11 cellular contexts compared by ENCODE assay signal in genomic region chr14:94143239-94143638, GRCh38. TPM values are rescaled to one million over a fixed set of nuclear protein-coding genes. Genes with fewer than 3 reads are reported as not detected.
DNase-seq lines count a peak whose midpoint lies in the region; ATAC-seq, FAIRE-seq and TF ChIP-seq lines count a peak whose summit lies in the region.
"Had no signal": no experiment of that assay in that cellular context is flagged by ENCODE, and none has a peak within 500 bp of the region (broad histone marks: within the 10 kb centered on the region; RNA-seq: fewer than 3 reads in every experiment).

No MANE protein-coding gene starts in this region.

- H3K4me1 ChIP-seq in A549 (no peaks in the 10 kb centered on the region), DOHH2 (ENCODE audit: control insufficient read depth, low read length) (peaks cover 13% of the 10 kb centered on the region)
- H3K4me1 ChIP-seq: prostate gland had no signal

- TF ChIP-seq POLR2A in A549 (IDR thresholded peaks at IDR 0.05; ENCODE audit: low read length), result no peak

- no peak overlapping the region for H3K4me2 ChIP-seq in A549
- no peak overlapping the region for H3K4me2 ChIP-seq in DOHH2 (ENCODE audit: low read length)

- H3K27me3 ChIP-seq in DOHH2 (ENCODE audit: control insufficient read depth, low read length), result no peaks in the 10 kb centered on the region

- CTCF ChIA-PET in A549 (lab: Yijun Ruan, JAX), result interaction anchor here (0.9 to 2.7 kb wide), 8 partner anchors 15 to 210 kb away, joined by 3 to 11 read pairs (median 3); no protein-coding TSS in a partner anchor

- no peaks in the 10 kb centered on the region for H3K79me2 ChIP-seq in DOHH2 (ENCODE audit: control insufficient read depth, low read length)

- H3K9me2 ChIP-seq in DOHH2 (replicated peaks; ENCODE audit: control insufficient read depth, low read length), result no peaks in the 10 kb centered on the region

- POLR2A ChIA-PET in A549 (lab: Yijun Ruan, JAX), result no interaction called here

- DNase-seq in A549 (ENCODE audit: low read depth in 1 of 2, low spot score in 1 of 2) (no peak), NCI-H82 treated with DMSO at 0.1 percent for 48 hours (lab: John Stamatoyannopoulos, UW; ENCODE audit: unreplicated experiment) (peak; percentile 12), epithelial cell of esophagus (ENCODE audit: low read depth) (no peak), DMS79 (lab: John Stamatoyannopoulos, UW) (no peak), NCI-H2029 (lab: John Stamatoyannopoulos, UW) (no peak)
- DNase-seq: kidney had no signal

- no peak for FAIRE-seq in A549 (lab: Jason Lieb, UNC)
- FAIRE-seq: kidney had no signal

- no peak for TF ChIP-seq CTCF in A549 (IDR thresholded peaks at IDR 0.05)
- TF ChIP-seq CTCF in DOHH2 (IDR thresholded peaks at IDR 0.05; ENCODE audit: low read depth, low read length, poor library complexity, severe bottlenecking), result peak; percentile 30
- TF ChIP-seq CTCF in epithelial cell of esophagus (IDR thresholded peaks at IDR 0.05; ENCODE audit: insufficient read depth, low read depth, low read length, missing control alignments), result peak; percentile 59

- 71% methylated on average over 3 of the region's 3 CpGs for WGBS in A549 (ENCODE audit: missing lambda C conversion rate)

- H3F3A ChIP-seq in DOHH2 (ENCODE audit: control insufficient read depth, insufficient read depth), result no peaks in the 10 kb centered on the region

- H4K20me1 ChIP-seq in DOHH2 (ENCODE audit: control insufficient read depth, insufficient read depth, low read depth, low read length), result no peaks in the 10 kb centered on the region

- H3K9me3 ChIP-seq in A549 (no peaks in the 10 kb centered on the region), DOHH2 (ENCODE audit: control insufficient read depth, insufficient read depth, low read length) (no peaks in the 10 kb centered on the region)
- H3K9me3 ChIP-seq: prostate gland, SJCRH30 had no signal

- peak; percentile 43 to 74; a peak in 4 of 6 replicates for ATAC-seq in A549
- no peak for ATAC-seq in HG03135 (IDR thresholded peaks at IDR 0.05; ENCODE audit: unreplicated experiment)
- no peak for ATAC-seq in HG03045 (IDR thresholded peaks at IDR 0.05; ENCODE audit: unreplicated experiment)

- no peak for TF ChIP-seq EP300 in A549 (IDR thresholded peaks at IDR 0.05)

- no peaks in the 10 kb centered on the region for H3K36me3 ChIP-seq in DOHH2 (ENCODE audit: control insufficient read depth, low read length)
- H3K36me3 ChIP-seq: prostate gland, SJCRH30 had no signal

- TF ChIP-seq RAD21 in A549 (conservative IDR thresholded peaks at IDR 0.05 in 1 of 2, IDR thresholded peaks at IDR 0.05 in 1 of 2), result peak in 1 of 2 experiments; percentile 21; a peak in 1 of 5 replicates

- H3K27ac ChIP-seq in A549 (no peak overlapping the region), DOHH2 (ENCODE audit: low read depth, low read length) (no peak overlapping the region)
- H3K27ac ChIP-seq: prostate gland, SJCRH30 had no signal

- H3K4me3 ChIP-seq in A549 (no peak overlapping the region), DOHH2 (ENCODE audit: low read length) (no peak overlapping the region), epithelial cell of esophagus (ENCODE audit: low read length) (no peak overlapping the region)
- H3K4me3 ChIP-seq: prostate gland, SJCRH30 had no signal

TF ChIP-seq in A549, 52 proteins besides CTCF, POLR2A, EP300 and RAD21:
- no peak for TF ChIP-seq CEBPB (IDR thresholded peaks at IDR 0.05)
- TF ChIP-seq HOXA7 (CRISPR knock-in tag; IDR thresholded peaks at IDR 0.05), result no peak
- TF ChIP-seq NFE2L2 (conservative IDR thresholded peaks at IDR 0.05; ENCODE audit: low read length), result no peak
- TF ChIP-seq ZNF302 (CRISPR knock-in tag; IDR thresholded peaks at IDR 0.05), result no peak
- TF ChIP-seq E2F6 (IDR thresholded peaks at IDR 0.05; ENCODE audit: borderline replicate concordance, low read depth), result no peak
- no peak for TF ChIP-seq EHMT2 (IDR thresholded peaks at IDR 0.05; ENCODE audit: low read depth)
- no peak for TF ChIP-seq TP53 (CRISPR knock-in tag; IDR thresholded peaks at IDR 0.05)
- TF ChIP-seq CHD4 (IDR thresholded peaks at IDR 0.05; ENCODE audit: borderline replicate concordance), result no peak
- no peak for TF ChIP-seq BCL3 (IDR thresholded peaks at IDR 0.05)
- TF ChIP-seq JUN (IDR thresholded peaks at IDR 0.05), result no peak
- no peak for TF ChIP-seq EHF (CRISPR knock-in tag; IDR thresholded peaks at IDR 0.05)

RNA-seq across cellular contexts. Expression of gene IFI27L2, which starts 13.8 kb away (rescaled TPM):
- polyA plus RNA-seq in A549 (2011; rRNA removed), result 20.3 and 26.9 TPM in 2 replicates
- 64.6 and 67.6 TPM in 2 replicates for polyA plus RNA-seq in A549 (2012; cell fraction: cytosol; rRNA removed)
- 35.4 and 56.9 TPM in 2 replicates for polyA plus RNA-seq in A549 (2012; cell fraction: nucleus; rRNA removed)
- polyA plus RNA-seq in A549 (2017; fragmentation: RNase III; extraction: RNeasy Plus Mini Kit Qiagen cat#74134 plus additional on column Dnase treatment), result 58.0 to 69.2 TPM (median 64.4 TPM) in 3 replicates
- 4.5 and 5.7 TPM in 2 replicates for polyA minus RNA-seq in A549 (2011; rRNA and poly(A)+ RNA removed)

RNA-seq across cellular contexts. Expression of gene PPP4R4, which starts 30.9 kb away (rescaled TPM):
- polyA plus RNA-seq in A549 (2011; rRNA removed) (0.21 and 0.25 TPM in 2 replicates), A549 (2017; fragmentation: RNase III; extraction: RNeasy Plus Mini Kit Qiagen cat#74134 plus additional on column Dnase treatment) (0.08 to 0.21 TPM (median 0.12 TPM) in 3 replicates)
- 0.01 and 0.05 TPM in 2 replicates for polyA plus RNA-seq in A549 (2012; cell fraction: cytosol; rRNA removed)
- polyA plus RNA-seq in A549 (2012; cell fraction: nucleus; rRNA removed), result not detected in 2 replicates
- not detected in 2 replicates for polyA minus RNA-seq in A549 (2011; rRNA and poly(A)+ RNA removed)

RNA-seq across cellular contexts. Expression of gene IFI27, which starts 32.7 kb away (rescaled TPM):
- 1.3 and 2.2 TPM in 2 replicates for polyA plus RNA-seq in A549 (2011; rRNA removed)
- polyA plus RNA-seq in A549 (2012; cell fraction: cytosol; rRNA removed), result 1.4 and 1.9 TPM in 2 replicates
- polyA plus RNA-seq in A549 (2012; cell fraction: nucleus; rRNA removed), result 8.7 and 12.4 TPM in 2 replicates
- polyA plus RNA-seq in A549 (2017; fragmentation: RNase III; extraction: RNeasy Plus Mini Kit Qiagen cat#74134 plus additional on column Dnase treatment), result 0.76 to 0.90 TPM (median 0.76 TPM) in 3 replicates
- polyA minus RNA-seq in A549 (2011; rRNA and poly(A)+ RNA removed), result 0.87 and 1.7 TPM in 2 replicates

Comparison
In these comparisons a context has a peak if more than half of its experiments do, and no peak if none do; other contexts are left out.
1. ATAC-seq: peak in A549 (2 of 2); none in HG03135 (single experiment) and HG03045 (single experiment).